19 cellular contexts compared by ENCODE assay signal in the genomic region with DNA sequence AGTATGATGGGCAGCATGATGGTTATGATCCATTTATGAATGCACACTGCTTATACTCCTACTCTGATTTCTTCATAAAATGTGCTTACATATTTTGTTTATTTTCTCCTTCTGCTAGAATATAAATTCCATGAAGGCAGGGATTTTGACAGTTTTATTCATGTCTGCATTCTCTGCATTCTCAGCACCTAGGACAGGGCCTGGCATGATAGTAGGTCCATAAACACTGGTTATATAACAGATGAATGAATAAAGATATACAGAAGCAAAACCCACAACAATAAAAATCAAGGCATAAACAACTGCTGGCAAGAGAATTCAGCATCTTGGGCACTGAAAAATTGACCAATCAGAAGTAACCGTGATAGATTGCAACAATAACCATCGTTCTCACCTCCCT.
DNase-seq lines count a peak whose midpoint lies in the region; ATAC-seq, FAIRE-seq and TF ChIP-seq lines count a peak whose summit lies in the region.
"Had no signal": no experiment of that assay in that cellular context is flagged by ENCODE, and none has a peak within 500 bp of the region (broad histone marks: within the 10 kb centered on the region; RNA-seq: fewer than 3 reads in every experiment).

No MANE protein-coding gene starts in this region.

- H2BK15ac ChIP-seq in mesendoderm (replicated peaks; ENCODE audit: low read depth), result no peak overlapping the region

- no peaks in the 10 kb centered on the region for H3K79me1 ChIP-seq in mesendoderm (ENCODE audit: low read length)

- no TSS peak for BruUV-seq in HepG2 (replicated peaks; lab: Mats Ljungman, UMichigan)

- no peak overlapping the region for H2AK5ac ChIP-seq in mesendoderm (ENCODE audit: low read length)

- no peak for FAIRE-seq in HepG2 (lab: Jason Lieb, UNC)
- peak; percentile 20 for FAIRE-seq in keratinocyte (lab: Jason Lieb, UNC)
- FAIRE-seq in D721Med (lab: Jason Lieb, UNC), result no peak
- FAIRE-seq: GM12892, GM18507 had no signal

- H3K9me3 ChIP-seq in HepG2 (ENCODE audit: low read length), result no peaks in the 10 kb centered on the region
- no peaks in the 10 kb centered on the region for H3K9me3 ChIP-seq in right lobe of liver
- no peaks in the 10 kb centered on the region for H3K9me3 ChIP-seq in RWPE2 (ENCODE audit: severe bottlenecking)
- no peaks in the 10 kb centered on the region for H3K9me3 ChIP-seq in keratinocyte (ENCODE audit: control insufficient read depth, low read depth, low read length)

- no peaks in the 10 kb centered on the region for H3K79me2 ChIP-seq in HepG2 (ENCODE audit: insufficient read depth, low read length)
- H3K79me2 ChIP-seq in keratinocyte (ENCODE audit: control insufficient read depth, insufficient read depth, low read length), result no peaks in the 10 kb centered on the region
- no peaks in the 10 kb centered on the region for H3K79me2 ChIP-seq in mesendoderm (ENCODE audit: control insufficient read depth, insufficient read depth, low read length)

- no peak overlapping the region for H4K8ac ChIP-seq in mesendoderm (ENCODE audit: low read depth, low read length)

- no peak overlapping the region for H2BK120ac ChIP-seq in mesendoderm (ENCODE audit: low read depth, low read length)

- H3K27me3 ChIP-seq in HepG2 (ENCODE audit: control insufficient read depth in 1 of 2, insufficient read depth in 2 of 2, low read length in 2 of 2) (no peaks in the 10 kb centered on the region), right lobe of liver (no peaks in the 10 kb centered on the region), RWPE2 (ENCODE audit: insufficient read depth, poor library complexity, severe bottlenecking) (no peaks in the 10 kb centered on the region), keratinocyte (ENCODE audit: control insufficient read depth, extremely low read depth, insufficient read depth, low read length) (no peaks in the 10 kb centered on the region), mesendoderm (ENCODE audit: insufficient read depth, low read length, poor library complexity) (no peaks in the 10 kb centered on the region)
- H3K27me3 ChIP-seq: BLaER1 treated with 17β-estradiol and CSF1 and Interleukin-3, amounts not matched to agents 10 nM and 100 nM had no signal

- no peak overlapping the region for H3K4me2 ChIP-seq in HepG2 (ENCODE audit: low read depth, low read length)
- H3K4me2 ChIP-seq in keratinocyte (ENCODE audit: control insufficient read depth, extremely low read depth, insufficient read depth, low read depth, low read length), result no peak overlapping the region
- H3K4me2 ChIP-seq in mesendoderm (ENCODE audit: low read length), result no peak overlapping the region
- H3K4me2 ChIP-seq: BLaER1 treated with 17β-estradiol and CSF1 and Interleukin-3, amounts not matched to agents 10 nM and 100 nM had no signal

- WGBS in HepG2 (ENCODE audit: low lambda C conversion rate), result 73% methylated on average over 2 of the region's 2 CpGs
- WGBS in right lobe of liver (ENCODE audit: insufficient coverage, low coverage, low lambda C conversion rate, missing lambda C conversion rate), result 92% methylated on average over 2 of the region's 2 CpGs
- WGBS in mesendoderm (ENCODE audit: extremely low coverage, insufficient coverage, low lambda C conversion rate), result no CpG with 5 or more reads among the region's 2 CpGs

- H4K20me1 ChIP-seq in HepG2 (ENCODE audit: insufficient read depth, low read length) (no peaks in the 10 kb centered on the region), keratinocyte (ENCODE audit: control insufficient read depth, extremely low read depth, insufficient read depth, low read length) (no peaks in the 10 kb centered on the region)
- H4K20me1 ChIP-seq: BLaER1 treated with 17β-estradiol and CSF1 and Interleukin-3, amounts not matched to agents 10 nM and 100 nM had no signal

- POLR2A ChIA-PET in HepG2 (lab: Yijun Ruan, JAX), result no interaction called here

- CTCF ChIA-PET in HepG2 (lab: Yijun Ruan, JAX; ENCODE audit: low intra/inter-chr PET ratio, low total read pairs), result no interaction called here

- DNase-seq in HepG2 (ENCODE audit: low spot score), result no peak
- DNase-seq in right lobe of liver, result no peak
- no peak for DNase-seq in RWPE2 (ENCODE audit: low spot score)
- DNase-seq in keratinocyte (ENCODE audit: low read depth, low spot score), result no peak
- DNase-seq in medulla oblongata (ENCODE audit: extremely low spot score), result no peak
- DNase-seq in D721Med (ENCODE audit: insufficient read length, low spot score), result no peak
- DNase-seq in mesendoderm, result no peak
- DNase-seq: 8988T; Calu3; CD8-positive, alpha-beta T cell; DMS 273 treated with DMSO at 0.1 percent for 48 hours; DMS53; DND-41; EL; GM23248; H7 had no signal

- dilution Hi-C loops in keratinocyte (cut with MboI; ENCODE audit: extremely low pct_ligation_motif_present, low sequenced_read_pairs), result no loop called here

- TF ChIP-seq POLR2A in HepG2 (IDR thresholded peaks at IDR 0.05; ENCODE audit: insufficient read depth in 1 of 2, low read depth in 2 of 2, low read length in 2 of 2) (no peak), right lobe of liver (IDR thresholded peaks at IDR 0.05) (no peak)

- no peak for TF ChIP-seq RAD21 in HepG2 (CRISPR knock-in tag; IDR thresholded peaks at IDR 0.05)

- H3K18ac ChIP-seq in mesendoderm (ENCODE audit: low read length), result no peak overlapping the region

- H3K4me1 ChIP-seq in HepG2 (ENCODE audit: insufficient read depth, low read length) (peaks cover 7% of the 10 kb centered on the region), right lobe of liver (no peaks in the 10 kb centered on the region), RWPE2 (ENCODE audit: insufficient read depth, poor library complexity, severe bottlenecking) (peaks cover 22% of the 10 kb centered on the region), keratinocyte (ENCODE audit: control insufficient read depth, extremely low read depth, insufficient read depth, low read length) (peaks cover 17% of the 10 kb centered on the region), mesendoderm (ENCODE audit: control insufficient read depth, low read depth, low read length) (no peaks in the 10 kb centered on the region)

- no peak overlapping the region for H3K9ac ChIP-seq in HepG2 (ENCODE audit: insufficient read depth, low read depth, low read length)
- H3K9ac ChIP-seq in keratinocyte (ENCODE audit: control insufficient read depth, extremely low read depth, insufficient read depth, low read length), result no peak overlapping the region
- no peak overlapping the region for H3K9ac ChIP-seq in mesendoderm (ENCODE audit: low read length)
- H3K9ac ChIP-seq: BLaER1 treated with 17β-estradiol and CSF1 and Interleukin-3, amounts not matched to agents 10 nM and 100 nM; GM23248 had no signal

- no peak overlapping the region for H4K5ac ChIP-seq in mesendoderm (ENCODE audit: low read length)

- H2AFZ ChIP-seq in HepG2 (ENCODE audit: low read length), result no peak overlapping the region
- no peak overlapping the region for H2AFZ ChIP-seq in keratinocyte (ENCODE audit: control insufficient read depth, low read length)
- H2AFZ ChIP-seq: GM23248 had no signal

- no peak overlapping the region for H2BK5ac ChIP-seq in mesendoderm (ENCODE audit: low read length)

- H3K4ac ChIP-seq in mesendoderm (ENCODE audit: low read depth, low read length), result no peak overlapping the region

- no peak for TF ChIP-seq EP300 in HepG2 (IDR thresholded peaks at IDR 0.05; ENCODE audit: low read depth in 2 of 2, low read length in 2 of 2)
- no peak for TF ChIP-seq EP300 in HepG2 (CRISPR knock-in tag; IDR thresholded peaks at IDR 0.05; ENCODE audit: borderline replicate concordance)

- H3K23ac ChIP-seq in mesendoderm (ENCODE audit: low read length), result no peak overlapping the region

- H3K56ac ChIP-seq in mesendoderm (ENCODE audit: low read length), result no peak overlapping the region

- H3K4me3 ChIP-seq in HepG2 (replicated peaks in 1 of 3; ENCODE audit: insufficient read depth in 1 of 3, low read depth in 2 of 3, low read length in 3 of 3) (no peak overlapping the region), right lobe of liver (no peak overlapping the region), RWPE2 (ENCODE audit: severe bottlenecking) (no peak overlapping the region), keratinocyte (ENCODE audit: control insufficient read depth in 2 of 3, extremely low read depth in 1 of 3, insufficient read depth in 2 of 3, low read depth in 1 of 3, low read length in 3 of 3) (no peak overlapping the region), mesendoderm (ENCODE audit: low read length) (no peak overlapping the region)
- H3K4me3 ChIP-seq: BLaER1 treated with 17β-estradiol and CSF1 and Interleukin-3, amounts not matched to agents 10 nM and 100 nM; GM23248 had no signal

- no peak for ATAC-seq in HepG2
- ATAC-seq in right lobe of liver, result no peak
- ATAC-seq in RWPE2 (ENCODE audit: low read depth), result no peak
- ATAC-seq: CD8-positive, alpha-beta T cell had no signal

- H3K27ac ChIP-seq in HepG2 (ENCODE audit: extremely low read length, insufficient read depth, low read length) (no peak overlapping the region), right lobe of liver (no peak overlapping the region), RWPE2 (ENCODE audit: poor library complexity, severe bottlenecking) (peak overlapping the region; percentile 87), keratinocyte (ENCODE audit: control insufficient read depth, insufficient read depth, low read length) (no peak overlapping the region), mesendoderm (ENCODE audit: low read depth, low read length) (no peak overlapping the region)
- H3K27ac ChIP-seq: BLaER1 treated with 17β-estradiol and CSF1 and Interleukin-3, amounts not matched to agents 10 nM and 100 nM; GM23248 had no signal

- TF ChIP-seq CTCF in HepG2 (CRISPR knock-in tag; IDR thresholded peaks at IDR 0.05) (no peak), right lobe of liver (IDR thresholded peaks at IDR 0.05) (no peak), RWPE2 (IDR thresholded peaks at IDR 0.05; ENCODE audit: poor library complexity, severe bottlenecking) (no peak), keratinocyte (optimal IDR thresholded peaks at IDR 0.05 in 1 of 3, IDR thresholded peaks at IDR 0.05 in 1 of 3, conservative IDR thresholded peaks at IDR 0.05 in 1 of 3; ENCODE audit: extremely low read depth in 1 of 3, insufficient read depth in 2 of 3, low read length in 3 of 3) (no peak), D721Med (IDR thresholded peaks at IDR 0.05; ENCODE audit: insufficient read depth, missing control alignments) (no peak)

- intact Hi-C loops in HepG2 (cut with micrococcal nuclease; ENCODE audit: unreplicated experiment) (no loop called here), right lobe of liver (cut with DNase I) (no loop called here)

- H3K36me3 ChIP-seq in HepG2 (replicated peaks in 1 of 2; ENCODE audit: control insufficient read depth in 1 of 2, insufficient read depth in 2 of 2, low read length in 2 of 2), result no peaks in the 10 kb centered on the region
- H3K36me3 ChIP-seq in right lobe of liver, result no peaks in the 10 kb centered on the region
- no peaks in the 10 kb centered on the region for H3K36me3 ChIP-seq in RWPE2 (ENCODE audit: low read depth)
- H3K36me3 ChIP-seq in keratinocyte (ENCODE audit: control insufficient read depth in 2 of 2, extremely low read depth in 1 of 2, insufficient read depth in 2 of 2, low read length in 2 of 2), result no peaks in the 10 kb centered on the region
- no peaks in the 10 kb centered on the region for H3K36me3 ChIP-seq in mesendoderm (ENCODE audit: control insufficient read depth, insufficient read depth, low read length)
- H3K36me3 ChIP-seq: BLaER1 treated with 17β-estradiol and CSF1 and Interleukin-3, amounts not matched to agents 10 nM and 100 nM had no signal

- H3K9me1 ChIP-seq in keratinocyte (ENCODE audit: control insufficient read depth, extremely low read depth, insufficient read depth, low read length), result no peaks in the 10 kb centered on the region

- in situ Hi-C loops in HepG2 (cut with HindIII; ENCODE audit: extremely low pct_ligation_motif_present, low pct_unique_long_range_greater_than_20kb), result no loop called here
